ENCODE assay signal across 1 cellular context in the genomic region with DNA sequence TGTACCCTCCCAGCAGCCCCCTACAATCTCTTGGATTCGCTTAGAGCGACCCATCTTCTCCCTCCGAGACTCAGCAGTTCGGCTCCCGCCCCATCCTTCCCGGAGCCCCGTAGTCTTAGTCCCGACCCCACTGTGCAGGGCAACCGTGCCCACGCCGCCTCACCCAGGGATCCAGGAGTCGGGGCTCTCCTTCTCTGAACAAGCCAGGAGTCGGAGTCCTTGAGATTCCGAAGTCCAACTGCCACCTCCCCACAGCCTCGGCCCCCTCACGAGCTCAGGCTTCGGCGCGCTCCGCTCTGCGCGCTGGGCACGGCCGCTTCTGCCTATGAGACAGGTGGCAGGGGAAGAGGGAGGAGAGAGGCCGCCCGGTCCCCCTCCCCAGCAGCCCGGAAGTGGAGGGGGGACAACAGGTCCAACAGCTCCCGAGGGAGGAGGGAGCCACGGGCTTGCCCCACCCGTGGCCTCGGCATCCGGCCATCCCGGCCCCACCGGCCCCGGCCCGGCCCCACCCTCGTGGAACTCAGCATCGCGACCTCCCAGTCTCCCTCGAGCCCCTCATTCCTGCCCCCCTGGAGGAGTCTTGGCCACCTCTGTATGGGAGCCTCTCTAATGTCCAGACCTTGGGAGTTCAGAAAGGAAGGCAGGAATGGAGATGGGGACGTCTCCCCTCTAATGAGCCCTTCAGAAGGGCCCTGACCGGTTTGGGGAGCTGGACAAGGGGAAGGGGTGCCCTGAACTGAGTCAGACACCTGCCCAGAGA.
TF ChIP-seq lines count a peak whose summit lies in the region.

A gene (minus strand): TSS at position 321 of the 760 bp plus-strand sequence. CDS start 628 bp downstream, outside the sequence.

TF ChIP-seq in HepG2, 621 proteins besides CTCF, POLR2A, EP300 and RAD21 (continued from another document and continues in another):
- TF ChIP-seq, protein P1, sequence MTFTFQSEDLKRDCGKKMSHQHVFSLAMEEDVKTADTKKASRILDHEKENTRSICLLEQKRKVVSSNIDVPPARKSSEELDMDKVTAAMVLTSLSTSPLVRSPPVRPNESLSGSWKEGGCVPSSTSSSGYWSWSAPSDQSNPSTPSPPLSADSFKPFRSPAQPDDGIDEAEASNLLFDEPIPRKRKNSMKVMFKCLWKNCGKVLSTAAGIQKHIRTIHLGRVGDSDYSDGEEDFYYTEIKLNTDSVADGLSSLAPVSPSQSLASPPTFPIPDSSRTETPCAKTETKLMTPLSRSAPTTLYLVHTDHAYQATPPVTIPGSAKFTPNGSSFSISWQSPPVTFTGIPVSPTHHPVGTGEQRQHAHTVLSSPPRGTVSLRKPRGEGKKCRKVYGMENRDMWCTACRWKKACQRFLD (CRISPR knock-in tag; IDR thresholded peaks at IDR 0.05; ENCODE audit: borderline replicate concordance): peak; percentile 30; the same call in 1 of the 2 replicates
- peak; percentile 55 for TF ChIP-seq TAF1 (CRISPR knock-in tag; IDR thresholded peaks at IDR 0.05)
- TF ChIP-seq, protein P2, sequence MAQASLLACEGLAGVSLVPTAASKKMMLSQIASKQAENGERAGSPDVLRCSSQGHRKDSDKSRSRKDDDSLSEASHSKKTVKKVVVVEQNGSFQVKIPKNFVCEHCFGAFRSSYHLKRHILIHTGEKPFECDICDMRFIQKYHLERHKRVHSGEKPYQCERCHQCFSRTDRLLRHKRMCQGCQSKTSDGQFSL (CRISPR knock-in tag; IDR thresholded peaks at IDR 0.05): no peak
- TF ChIP-seq SP2 (CRISPR knock-in tag; IDR thresholded peaks at IDR 0.05): no peak
- no peak for TF ChIP-seq HDAC2 (CRISPR knock-in tag; IDR thresholded peaks at IDR 0.05)
- TF ChIP-seq NCOA1 (CRISPR knock-in tag; IDR thresholded peaks at IDR 0.05): no peak
- TF ChIP-seq FLYWCH1 (CRISPR knock-in tag; IDR thresholded peaks at IDR 0.05): no peak
- TF ChIP-seq CREM (IDR thresholded peaks at IDR 0.05): no peak
- no peak for TF ChIP-seq CREM (CRISPR knock-in tag; IDR thresholded peaks at IDR 0.05)
- no peak for TF ChIP-seq BRCA1 (CRISPR knock-in tag; IDR thresholded peaks at IDR 0.05)
- TF ChIP-seq NFYB (CRISPR knock-in tag; IDR thresholded peaks at IDR 0.05): no peak
- TF ChIP-seq ZNF264 (CRISPR knock-in tag; IDR thresholded peaks at IDR 0.05): no peak
- TF ChIP-seq HCFC1 (IDR thresholded peaks at IDR 0.05; ENCODE audit: low read depth, low read length): no peak
- TF ChIP-seq KDM1A (CRISPR knock-in tag; IDR thresholded peaks at IDR 0.05): no peak
- TF ChIP-seq SNAPC2 (CRISPR knock-in tag; IDR thresholded peaks at IDR 0.05): no peak
- no peak for TF ChIP-seq FOSL1 (CRISPR knock-in tag; IDR thresholded peaks at IDR 0.05; ENCODE audit: borderline replicate concordance)
- no peak for TF ChIP-seq ZFP1 (CRISPR knock-in tag; IDR thresholded peaks at IDR 0.05)
- no peak for TF ChIP-seq PTBP1 (IDR thresholded peaks at IDR 0.05; ENCODE audit: low read depth, low read length, poor library complexity, severe bottlenecking)
- TF ChIP-seq, protein P3, sequence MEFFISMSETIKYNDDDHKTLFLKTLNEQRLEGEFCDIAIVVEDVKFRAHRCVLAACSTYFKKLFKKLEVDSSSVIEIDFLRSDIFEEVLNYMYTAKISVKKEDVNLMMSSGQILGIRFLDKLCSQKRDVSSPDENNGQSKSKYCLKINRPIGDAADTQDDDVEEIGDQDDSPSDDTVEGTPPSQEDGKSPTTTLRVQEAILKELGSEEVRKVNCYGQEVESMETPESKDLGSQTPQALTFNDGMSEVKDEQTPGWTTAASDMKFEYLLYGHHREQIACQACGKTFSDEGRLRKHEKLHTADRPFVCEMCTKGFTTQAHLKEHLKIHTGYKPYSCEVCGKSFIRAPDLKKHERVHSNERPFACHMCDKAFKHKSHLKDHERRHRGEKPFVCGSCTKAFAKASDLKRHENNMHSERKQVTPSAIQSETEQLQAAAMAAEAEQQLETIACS (CRISPR knock-in tag; IDR thresholded peaks at IDR 0.05): no peak
- peak; percentile 43; the same call in 1 of the 2 replicates for TF ChIP-seq GATAD1 (CRISPR knock-in tag; IDR thresholded peaks at IDR 0.05)
- no peak; the same call in 1 of the 2 replicates for TF ChIP-seq ZNF556 (CRISPR knock-in tag; IDR thresholded peaks at IDR 0.05; ENCODE audit: borderline replicate concordance)
- no peak; the same call in 1 of the 2 replicates for TF ChIP-seq TBX2 (CRISPR knock-in tag; IDR thresholded peaks at IDR 0.05; ENCODE audit: borderline replicate concordance)
- no peak for TF ChIP-seq ZNF343 (CRISPR knock-in tag; IDR thresholded peaks at IDR 0.05)
- TF ChIP-seq ZNF567 (CRISPR knock-in tag; IDR thresholded peaks at IDR 0.05; ENCODE audit: borderline replicate concordance): no peak
- no peak for TF ChIP-seq U2AF2 (IDR thresholded peaks at IDR 0.05; ENCODE audit: low read depth, low read length)
- TF ChIP-seq SAFB2 (CRISPR knock-in tag; IDR thresholded peaks at IDR 0.05; ENCODE audit: borderline replicate concordance, low read depth): peak; percentile 49
- TF ChIP-seq, protein P4, sequence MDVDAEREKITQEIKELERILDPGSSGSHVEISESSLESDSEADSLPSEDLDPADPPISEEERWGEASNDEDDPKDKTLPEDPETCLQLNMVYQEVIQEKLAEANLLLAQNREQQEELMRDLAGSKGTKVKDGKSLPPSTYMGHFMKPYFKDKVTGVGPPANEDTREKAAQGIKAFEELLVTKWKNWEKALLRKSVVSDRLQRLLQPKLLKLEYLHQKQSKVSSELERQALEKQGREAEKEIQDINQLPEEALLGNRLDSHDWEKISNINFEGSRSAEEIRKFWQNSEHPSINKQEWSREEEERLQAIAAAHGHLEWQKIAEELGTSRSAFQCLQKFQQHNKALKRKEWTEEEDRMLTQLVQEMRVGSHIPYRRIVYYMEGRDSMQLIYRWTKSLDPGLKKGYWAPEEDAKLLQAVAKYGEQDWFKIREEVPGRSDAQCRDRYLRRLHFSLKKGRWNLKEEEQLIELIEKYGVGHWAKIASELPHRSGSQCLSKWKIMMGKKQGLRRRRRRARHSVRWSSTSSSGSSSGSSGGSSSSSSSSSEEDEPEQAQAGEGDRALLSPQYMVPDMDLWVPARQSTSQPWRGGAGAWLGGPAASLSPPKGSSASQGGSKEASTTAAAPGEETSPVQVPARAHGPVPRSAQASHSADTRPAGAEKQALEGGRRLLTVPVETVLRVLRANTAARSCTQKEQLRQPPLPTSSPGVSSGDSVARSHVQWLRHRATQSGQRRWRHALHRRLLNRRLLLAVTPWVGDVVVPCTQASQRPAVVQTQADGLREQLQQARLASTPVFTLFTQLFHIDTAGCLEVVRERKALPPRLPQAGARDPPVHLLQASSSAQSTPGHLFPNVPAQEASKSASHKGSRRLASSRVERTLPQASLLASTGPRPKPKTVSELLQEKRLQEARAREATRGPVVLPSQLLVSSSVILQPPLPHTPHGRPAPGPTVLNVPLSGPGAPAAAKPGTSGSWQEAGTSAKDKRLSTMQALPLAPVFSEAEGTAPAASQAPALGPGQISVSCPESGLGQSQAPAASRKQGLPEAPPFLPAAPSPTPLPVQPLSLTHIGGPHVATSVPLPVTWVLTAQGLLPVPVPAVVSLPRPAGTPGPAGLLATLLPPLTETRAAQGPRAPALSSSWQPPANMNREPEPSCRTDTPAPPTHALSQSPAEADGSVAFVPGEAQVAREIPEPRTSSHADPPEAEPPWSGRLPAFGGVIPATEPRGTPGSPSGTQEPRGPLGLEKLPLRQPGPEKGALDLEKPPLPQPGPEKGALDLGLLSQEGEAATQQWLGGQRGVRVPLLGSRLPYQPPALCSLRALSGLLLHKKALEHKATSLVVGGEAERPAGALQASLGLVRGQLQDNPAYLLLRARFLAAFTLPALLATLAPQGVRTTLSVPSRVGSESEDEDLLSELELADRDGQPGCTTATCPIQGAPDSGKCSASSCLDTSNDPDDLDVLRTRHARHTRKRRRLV (CRISPR knock-in tag; IDR thresholded peaks at IDR 0.05): no peak
- no peak for TF ChIP-seq HNF4G (IDR thresholded peaks at IDR 0.05; ENCODE audit: borderline replicate concordance, low read depth, low read length)
- peak; percentile 9; the same call in 1 of the 2 replicates for TF ChIP-seq HNF4G (CRISPR knock-in tag; IDR thresholded peaks at IDR 0.05; ENCODE audit: borderline replicate concordance, low read depth)
- TF ChIP-seq, protein P5, sequence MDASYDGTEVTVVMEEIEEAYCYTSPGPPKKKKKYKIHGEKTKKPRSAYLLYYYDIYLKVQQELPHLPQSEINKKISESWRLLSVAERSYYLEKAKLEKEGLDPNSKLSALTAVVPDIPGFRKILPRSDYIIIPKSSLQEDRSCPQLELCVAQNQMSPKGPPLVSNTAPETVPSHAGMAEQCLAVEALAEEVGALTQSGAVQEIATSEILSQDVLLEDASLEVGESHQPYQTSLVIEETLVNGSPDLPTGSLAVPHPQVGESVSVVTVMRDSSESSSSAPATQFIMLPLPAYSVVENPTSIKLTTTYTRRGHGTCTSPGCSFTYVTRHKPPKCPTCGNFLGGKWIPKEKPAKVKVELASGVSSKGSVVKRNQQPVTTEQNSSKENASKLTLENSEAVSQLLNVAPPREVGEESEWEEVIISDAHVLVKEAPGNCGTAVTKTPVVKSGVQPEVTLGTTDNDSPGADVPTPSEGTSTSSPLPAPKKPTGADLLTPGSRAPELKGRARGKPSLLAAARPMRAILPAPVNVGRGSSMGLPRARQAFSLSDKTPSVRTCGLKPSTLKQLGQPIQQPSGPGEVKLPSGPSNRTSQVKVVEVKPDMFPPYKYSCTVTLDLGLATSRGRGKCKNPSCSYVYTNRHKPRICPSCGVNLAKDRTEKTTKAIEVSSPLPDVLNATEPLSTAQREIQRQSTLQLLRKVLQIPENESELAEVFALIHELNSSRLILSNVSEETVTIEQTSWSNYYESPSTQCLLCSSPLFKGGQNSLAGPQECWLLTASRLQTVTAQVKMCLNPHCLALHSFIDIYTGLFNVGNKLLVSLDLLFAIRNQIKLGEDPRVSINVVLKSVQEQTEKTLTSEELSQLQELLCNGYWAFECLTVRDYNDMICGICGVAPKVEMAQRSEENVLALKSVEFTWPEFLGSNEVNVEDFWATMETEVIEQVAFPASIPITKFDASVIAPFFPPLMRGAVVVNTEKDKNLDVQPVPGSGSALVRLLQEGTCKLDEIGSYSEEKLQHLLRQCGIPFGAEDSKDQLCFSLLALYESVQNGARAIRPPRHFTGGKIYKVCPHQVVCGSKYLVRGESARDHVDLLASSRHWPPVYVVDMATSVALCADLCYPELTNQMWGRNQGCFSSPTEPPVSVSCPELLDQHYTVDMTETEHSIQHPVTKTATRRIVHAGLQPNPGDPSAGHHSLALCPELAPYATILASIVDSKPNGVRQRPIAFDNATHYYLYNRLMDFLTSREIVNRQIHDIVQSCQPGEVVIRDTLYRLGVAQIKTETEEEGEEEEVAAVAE (CRISPR knock-in tag; IDR thresholded peaks at IDR 0.05; ENCODE audit: borderline replicate concordance): no peak
- no peak for TF ChIP-seq FOSL2 (CRISPR knock-in tag; IDR thresholded peaks at IDR 0.05)
- no peak for TF ChIP-seq XRCC5 (optimal IDR thresholded peaks at IDR 0.05; ENCODE audit: low read length)
- no peak for TF ChIP-seq TBL1XR1 (IDR thresholded peaks at IDR 0.05; ENCODE audit: borderline replicate concordance, low read length, partially characterized antibody)
- TF ChIP-seq ZNF879 (CRISPR knock-in tag; IDR thresholded peaks at IDR 0.05): peak; percentile 21; the same call in 1 of the 2 replicates
- TF ChIP-seq, protein P6, sequence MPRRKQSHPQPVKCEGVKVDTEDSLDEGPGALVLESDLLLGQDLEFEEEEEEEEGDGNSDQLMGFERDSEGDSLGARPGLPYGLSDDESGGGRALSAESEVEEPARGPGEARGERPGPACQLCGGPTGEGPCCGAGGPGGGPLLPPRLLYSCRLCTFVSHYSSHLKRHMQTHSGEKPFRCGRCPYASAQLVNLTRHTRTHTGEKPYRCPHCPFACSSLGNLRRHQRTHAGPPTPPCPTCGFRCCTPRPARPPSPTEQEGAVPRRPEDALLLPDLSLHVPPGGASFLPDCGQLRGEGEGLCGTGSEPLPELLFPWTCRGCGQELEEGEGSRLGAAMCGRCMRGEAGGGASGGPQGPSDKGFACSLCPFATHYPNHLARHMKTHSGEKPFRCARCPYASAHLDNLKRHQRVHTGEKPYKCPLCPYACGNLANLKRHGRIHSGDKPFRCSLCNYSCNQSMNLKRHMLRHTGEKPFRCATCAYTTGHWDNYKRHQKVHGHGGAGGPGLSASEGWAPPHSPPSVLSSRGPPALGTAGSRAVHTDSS (CRISPR knock-in tag; conservative IDR thresholded peaks at IDR 0.05): no peak
- 0 out of 2 replicates have a peak, but pooled peaks have one; percentile 43 for TF ChIP-seq EED (CRISPR knock-in tag; IDR thresholded peaks at IDR 0.05)
- no peak for TF ChIP-seq SNRNP70 (IDR thresholded peaks at IDR 0.05; ENCODE audit: low read depth, low read length)
- TF ChIP-seq TOPORS (CRISPR knock-in tag; IDR thresholded peaks at IDR 0.05): no peak
- no peak for TF ChIP-seq RFX1 (IDR thresholded peaks at IDR 0.05)
- no peak for TF ChIP-seq PITX1 (CRISPR knock-in tag; IDR thresholded peaks at IDR 0.05)
- TF ChIP-seq, protein P7, sequence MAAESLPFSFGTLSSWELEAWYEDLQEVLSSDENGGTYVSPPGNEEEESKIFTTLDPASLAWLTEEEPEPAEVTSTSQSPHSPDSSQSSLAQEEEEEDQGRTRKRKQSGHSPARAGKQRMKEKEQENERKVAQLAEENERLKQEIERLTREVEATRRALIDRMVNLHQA (CRISPR knock-in tag; IDR thresholded peaks at IDR 0.05): no peak
- TF ChIP-seq ZNF709 (CRISPR knock-in tag; IDR thresholded peaks at IDR 0.05): no peak
- TF ChIP-seq WIZ (CRISPR knock-in tag; IDR thresholded peaks at IDR 0.05): no peak
- TF ChIP-seq FOXA1 (IDR thresholded peaks at IDR 0.05): no peak
- no peak for TF ChIP-seq FOXA1 (CRISPR knock-in tag; IDR thresholded peaks at IDR 0.05)
- TF ChIP-seq, protein P8, sequence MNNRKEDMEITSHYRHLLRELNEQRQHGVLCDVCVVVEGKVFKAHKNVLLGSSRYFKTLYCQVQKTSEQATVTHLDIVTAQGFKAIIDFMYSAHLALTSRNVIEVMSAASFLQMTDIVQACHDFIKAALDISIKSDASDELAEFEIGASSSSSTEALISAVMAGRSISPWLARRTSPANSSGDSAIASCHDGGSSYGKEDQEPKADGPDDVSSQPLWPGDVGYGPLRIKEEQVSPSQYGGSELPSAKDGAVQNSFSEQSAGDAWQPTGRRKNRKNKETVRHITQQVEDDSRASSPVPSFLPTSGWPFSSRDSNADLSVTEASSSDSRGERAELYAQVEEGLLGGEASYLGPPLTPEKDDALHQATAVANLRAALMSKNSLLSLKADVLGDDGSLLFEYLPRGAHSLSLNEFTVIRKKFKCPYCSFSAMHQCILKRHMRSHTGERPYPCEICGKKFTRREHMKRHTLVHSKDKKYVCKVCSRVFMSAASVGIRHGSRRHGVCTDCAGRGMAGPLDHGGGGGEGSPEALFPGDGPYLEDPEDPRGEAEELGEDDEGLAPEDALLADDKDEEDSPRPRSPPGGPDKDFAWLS (CRISPR knock-in tag; IDR thresholded peaks at IDR 0.05; ENCODE audit: borderline replicate concordance): 0 out of 2 replicates have a peak, but pooled peaks have one; percentile 45
- TF ChIP-seq, protein P9, sequence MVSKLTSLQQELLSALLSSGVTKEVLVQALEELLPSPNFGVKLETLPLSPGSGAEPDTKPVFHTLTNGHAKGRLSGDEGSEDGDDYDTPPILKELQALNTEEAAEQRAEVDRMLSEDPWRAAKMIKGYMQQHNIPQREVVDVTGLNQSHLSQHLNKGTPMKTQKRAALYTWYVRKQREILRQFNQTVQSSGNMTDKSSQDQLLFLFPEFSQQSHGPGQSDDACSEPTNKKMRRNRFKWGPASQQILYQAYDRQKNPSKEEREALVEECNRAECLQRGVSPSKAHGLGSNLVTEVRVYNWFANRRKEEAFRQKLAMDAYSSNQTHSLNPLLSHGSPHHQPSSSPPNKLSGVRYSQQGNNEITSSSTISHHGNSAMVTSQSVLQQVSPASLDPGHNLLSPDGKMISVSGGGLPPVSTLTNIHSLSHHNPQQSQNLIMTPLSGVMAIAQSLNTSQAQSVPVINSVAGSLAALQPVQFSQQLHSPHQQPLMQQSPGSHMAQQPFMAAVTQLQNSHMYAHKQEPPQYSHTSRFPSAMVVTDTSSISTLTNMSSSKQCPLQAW (CRISPR knock-in tag; IDR thresholded peaks at IDR 0.05): no peak
- TF ChIP-seq MEIS2 (CRISPR knock-in tag; IDR thresholded peaks at IDR 0.05): no peak
